1 cellular context compared by ENCODE assay signal in genomic region chr13:65011403-65011802, GRCh38.
TF ChIP-seq lines count a peak whose summit lies in the region.

No MANE protein-coding gene starts in this region.

TF ChIP-seq in SK-N-SH, 30 proteins besides CTCF, POLR2A, EP300 and RAD21 (continued from another document):
- TF ChIP-seq, protein P1, sequence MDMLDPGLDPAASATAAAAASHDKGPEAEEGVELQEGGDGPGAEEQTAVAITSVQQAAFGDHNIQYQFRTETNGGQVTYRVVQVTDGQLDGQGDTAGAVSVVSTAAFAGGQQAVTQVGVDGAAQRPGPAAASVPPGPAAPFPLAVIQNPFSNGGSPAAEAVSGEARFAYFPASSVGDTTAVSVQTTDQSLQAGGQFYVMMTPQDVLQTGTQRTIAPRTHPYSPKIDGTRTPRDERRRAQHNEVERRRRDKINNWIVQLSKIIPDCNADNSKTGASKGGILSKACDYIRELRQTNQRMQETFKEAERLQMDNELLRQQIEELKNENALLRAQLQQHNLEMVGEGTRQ (IDR thresholded peaks at IDR 0.05; ENCODE audit: borderline replicate concordance, low read depth, low read length), result no peak
- TF ChIP-seq RFX5 (IDR thresholded peaks at IDR 0.05; ENCODE audit: low read length), result no peak
- no peak for TF ChIP-seq ELF1 (IDR thresholded peaks at IDR 0.05)
- TF ChIP-seq CHD2 (IDR thresholded peaks at IDR 0.05; ENCODE audit: low read length, partially characterized antibody), result no peak
- TF ChIP-seq FOXJ3 (CRISPR knock-in tag; IDR thresholded peaks at IDR 0.05), result no peak
- TF ChIP-seq YY1 (IDR thresholded peaks at IDR 0.05; ENCODE audit: low read depth), result no peak
- TF ChIP-seq TAF1 (IDR thresholded peaks at IDR 0.05; ENCODE audit: borderline replicate concordance, low read depth, low read length), result no peak
- TF ChIP-seq SIN3A (IDR thresholded peaks at IDR 0.05; ENCODE audit: borderline replicate concordance, low read depth, low read length), result no peak
- TF ChIP-seq MXI1 (IDR thresholded peaks at IDR 0.05; ENCODE audit: low read depth, low read length), result no peak
